In genomic region chr2:196926562-196927317, GRCh38 we compare ENCODE assay signal across 8 cellular contexts. TPM values are rescaled to one million over a fixed set of nuclear protein-coding genes. Genes with fewer than 3 reads are reported as not detected.
DNase-seq lines count a peak whose midpoint lies in the region; ATAC-seq and TF ChIP-seq lines count a peak whose summit lies in the region.

Gene PGAP1, minus strand, starts transcription at chr2:196926707. Its CDS starts 91 bp downstream, at chr2:196926616.

- peak; percentile 92 for DNase-seq in GM12865 (ENCODE audit: low read depth)
- DNase-seq in NCI-H1105 treated with DMSO at 0.1 percent for 48 hours (lab: John Stamatoyannopoulos, UW) = peak; percentile 92
- DNase-seq in activated naive CD8-positive, alpha-beta T cell treated with anti-CD3 and anti-CD28 coated beads, Interleukin-2, amount 50 U/mL, for 24 hours = peak; percentile 92
- peak; percentile 96 for DNase-seq in cardiac septum (ENCODE audit: low spot score)
- DNase-seq in trophoblast cell = peak; percentile 88 to 94
- DNase-seq in transverse colon = peak; percentile 91

- peak within 1 kb of the TSS; percentile 57 for H4K12ac ChIP-seq in trophoblast cell (ENCODE audit: low read depth, low read length)

- H3K27me3 Mint-ChIP-seq in activated naive CD8-positive, alpha-beta T cell treated with anti-CD3 and anti-CD28 coated beads, Interleukin-2, amount 50 U/mL, for 24 hours = peaks cover 2% of the 10 kb centered on the region

- in situ Hi-C loops in transverse colon (cut with MboI; ENCODE audit: low pct_ligation_motif_present in 1 of 4, low pct_unique_long_range_greater_than_20kb in 1 of 4, low sequenced_read_pairs in 3 of 4) = no loop called here

- H3K27ac ChIP-seq in SU-DHL-6 (ENCODE audit: low read depth, low read length) = peak within 1 kb of the TSS; percentile 38
- H3K27ac ChIP-seq in trophoblast cell (ENCODE audit: low read depth, low read length) = peak within 1 kb of the TSS; percentile 81
- peak within 1 kb of the TSS; percentile 90 to 95 (median 90) for H3K27ac ChIP-seq in transverse colon

- no peak within 1 kb of the TSS for H2AK5ac ChIP-seq in trophoblast cell (ENCODE audit: low read length)

- no peaks in the 10 kb centered on the region for H3K9me3 Mint-ChIP-seq in activated naive CD8-positive, alpha-beta T cell treated with anti-CD3 and anti-CD28 coated beads, Interleukin-2, amount 50 U/mL, for 24 hours

- H3F3A ChIP-seq in SU-DHL-6 (ENCODE audit: insufficient read depth) = no peaks in the 10 kb centered on the region

- peak within 1 kb of the TSS; percentile 88 for H4K8ac ChIP-seq in trophoblast cell (ENCODE audit: low read depth, low read length)

- no CpG with 5 or more reads among the region's 61 CpGs for WGBS in trophoblast cell (ENCODE audit: extremely low coverage, insufficient coverage, insufficient read length)
- WGBS in transverse colon (ENCODE audit: low coverage in 1 of 2), 2 donors = 1% methylated on average over 11 to 53 of the region's 61 CpGs

- H3K4me3 ChIP-seq in GM12865 (ENCODE audit: low read depth, low read length) = peak within 1 kb of the TSS; percentile 97
- peak within 1 kb of the TSS; percentile 67 for H3K4me3 ChIP-seq in SU-DHL-6 (ENCODE audit: insufficient read depth, low read length, poor library complexity, severe bottlenecking)
- peak within 1 kb of the TSS; percentile 78 for H3K4me3 ChIP-seq in trophoblast cell (ENCODE audit: low read depth, low read length)
- H3K4me3 ChIP-seq in transverse colon = peak within 1 kb of the TSS; percentile 79 to 97 (median 91)

- H3K79me2 ChIP-seq in SU-DHL-6 (ENCODE audit: insufficient read depth, low read length) (peaks cover 18% of the 10 kb centered on the region; the same call in 1 of the 2 replicates), trophoblast cell (ENCODE audit: control insufficient read depth, insufficient read depth, low read length, poor library complexity) (peaks cover 7% of the 10 kb centered on the region)

- H3K9me3 ChIP-seq in SU-DHL-6 (ENCODE audit: insufficient read depth, low read length) (no peaks in the 10 kb centered on the region), trophoblast cell (ENCODE audit: insufficient read depth, low read depth, low read length) (no peaks in the 10 kb centered on the region), transverse colon (no peaks in the 10 kb centered on the region)

- H3K14ac ChIP-seq in trophoblast cell (ENCODE audit: low read length) = peak within 1 kb of the TSS; percentile 50

- peak within 1 kb of the TSS; percentile 43 for H3K4ac ChIP-seq in trophoblast cell (ENCODE audit: low read depth, low read length)

- no peak for TF ChIP-seq EP300 in transverse colon (IDR thresholded peaks at IDR 0.05; ENCODE audit: low read depth)

- peak within 1 kb of the TSS; percentile 15 for H2BK12ac ChIP-seq in trophoblast cell (ENCODE audit: low read length)

- H2BK120ac ChIP-seq in trophoblast cell (ENCODE audit: insufficient read depth, low read length, poor library complexity) = peak within 1 kb of the TSS; percentile 68

- H3K23ac ChIP-seq in trophoblast cell (ENCODE audit: low read length) = no peak within 1 kb of the TSS

- H2AFZ ChIP-seq in SU-DHL-6 (ENCODE audit: low read depth, low read length, severe bottlenecking) (peak within 1 kb of the TSS; percentile 96), trophoblast cell (ENCODE audit: insufficient read depth, low read length, poor library complexity) (peak within 1 kb of the TSS; percentile 76)

- peak within 1 kb of the TSS; percentile 64 for H4K91ac ChIP-seq in trophoblast cell (ENCODE audit: low read depth, low read length)

- H3K4me1 ChIP-seq in trophoblast cell (ENCODE audit: control insufficient read depth in 1 of 2, insufficient read depth in 2 of 2, low read length in 2 of 2) = no peaks in the 10 kb centered on the region
- H3K4me1 ChIP-seq in transverse colon = peaks cover 4 to 32% (median 14%) of the 10 kb centered on the region in 4 donors

- H3K79me1 ChIP-seq in trophoblast cell (ENCODE audit: low read length) = peaks cover 12% of the 10 kb centered on the region

- no peaks in the 10 kb centered on the region for H3K36me3 ChIP-seq in SU-DHL-6 (ENCODE audit: low read length)
- no peaks in the 10 kb centered on the region for H3K36me3 ChIP-seq in trophoblast cell (ENCODE audit: control insufficient read depth in 1 of 2, insufficient read depth in 2 of 2, low read length in 2 of 2)
- H3K36me3 ChIP-seq in transverse colon = no peaks in the 10 kb centered on the region

- H3K9ac ChIP-seq in SU-DHL-6 (ENCODE audit: low read length) (peak within 1 kb of the TSS; percentile 72), trophoblast cell (ENCODE audit: low read length) (peak within 1 kb of the TSS; percentile 65)

- H3K4me2 ChIP-seq in SU-DHL-6 (ENCODE audit: low read depth, low read length, poor library complexity, severe bottlenecking) = peak within 1 kb of the TSS; percentile 78
- peak within 1 kb of the TSS; percentile 81 for H3K4me2 ChIP-seq in trophoblast cell (ENCODE audit: low read length)

- peak within 1 kb of the TSS; percentile 99 for H3K4me3 Mint-ChIP-seq in activated naive CD8-positive, alpha-beta T cell treated with anti-CD3 and anti-CD28 coated beads, Interleukin-2, amount 50 U/mL, for 24 hours

- no peak for TF ChIP-seq CTCF in GM12865 (IDR thresholded peaks at IDR 0.05; ENCODE audit: insufficient read depth, low read depth, low read length, missing control alignments)
- no peak for TF ChIP-seq CTCF in SU-DHL-6 (IDR thresholded peaks at IDR 0.05; ENCODE audit: insufficient read depth, low read length, poor library complexity, severe bottlenecking)
- no peak for TF ChIP-seq CTCF in transverse colon (IDR thresholded peaks at IDR 0.05)

- H3K9me2 ChIP-seq in SU-DHL-6 (replicated peaks; ENCODE audit: insufficient read depth, low read length) = no peaks in the 10 kb centered on the region

- peak within 1 kb of the TSS; percentile 61 for H3K18ac ChIP-seq in trophoblast cell (ENCODE audit: low read length)

- H4K20me1 ChIP-seq in SU-DHL-6 (ENCODE audit: low read depth, low read length) = no peaks in the 10 kb centered on the region

- peak; percentile 82 for ATAC-seq in HG02678 (IDR thresholded peaks at IDR 0.05; ENCODE audit: unreplicated experiment)
- peak; percentile 94 for ATAC-seq in activated naive CD8-positive, alpha-beta T cell treated with anti-CD3 and anti-CD28 coated beads, Interleukin-2, amount 50 U/mL, for 24 hours

- H3K27me3 ChIP-seq in SU-DHL-6 (ENCODE audit: low read length) = no peaks in the 10 kb centered on the region
- H3K27me3 ChIP-seq in trophoblast cell (ENCODE audit: insufficient read depth, low read length) = no peaks in the 10 kb centered on the region
- no peaks in the 10 kb centered on the region for H3K27me3 ChIP-seq in transverse colon

- TF ChIP-seq POLR2A in transverse colon (IDR thresholded peaks at IDR 0.05) = peak; percentile 87

- peaks cover 36% of the 10 kb centered on the region for H3K4me1 Mint-ChIP-seq in activated naive CD8-positive, alpha-beta T cell treated with anti-CD3 and anti-CD28 coated beads, Interleukin-2, amount 50 U/mL, for 24 hours

- H2BK5ac ChIP-seq in trophoblast cell (ENCODE audit: low read depth, low read length, poor library complexity) = peak within 1 kb of the TSS; percentile 58

- peak within 1 kb of the TSS; percentile 97 for H3K27ac Mint-ChIP-seq in activated naive CD8-positive, alpha-beta T cell treated with anti-CD3 and anti-CD28 coated beads, Interleukin-2, amount 50 U/mL, for 24 hours

- intact Hi-C loops in cardiac septum (cut with DNase I) (loop anchor here (2.0 to 10.0 kb wide), 3 partner anchors 61 to 568 kb away; partner anchors contain the start of genes GTF3C3 and HSPD1), transverse colon (cut with DNase I; ENCODE audit: low total_unique reads) (no loop called here)

- H3K36me3 Mint-ChIP-seq in activated naive CD8-positive, alpha-beta T cell treated with anti-CD3 and anti-CD28 coated beads, Interleukin-2, amount 50 U/mL, for 24 hours (ENCODE audit: low read depth) = peaks cover 3% of the 10 kb centered on the region

RNA-seq across cellular contexts. Expression of gene PGAP1, which starts in this region (rescaled TPM):
- total RNA-seq in cardiac septum = 7.7 TPM
- 5.6 TPM in 2 replicates for polyA plus RNA-seq in trophoblast cell (2013)
- 10 to 100 TPM; 15.8 to 26.6 (median 18.8) TPM for total RNA-seq in transverse colon

Comparison
In these comparisons a context has a peak if more than half of its experiments do, and no peak if none do; other contexts are left out.
1. Peak in every context shown above with its lines: DNase-seq, ATAC-seq, H3K4me3 ChIP-seq and H3K27ac ChIP-seq.
2. H3K27ac ChIP-seq: peak in every context shown above with its lines; median percentile 90 in transverse colon; 81 in trophoblast cell; 38 in SU-DHL-6.